ENCODE assay signal across 26 cellular contexts in the genomic region with DNA sequence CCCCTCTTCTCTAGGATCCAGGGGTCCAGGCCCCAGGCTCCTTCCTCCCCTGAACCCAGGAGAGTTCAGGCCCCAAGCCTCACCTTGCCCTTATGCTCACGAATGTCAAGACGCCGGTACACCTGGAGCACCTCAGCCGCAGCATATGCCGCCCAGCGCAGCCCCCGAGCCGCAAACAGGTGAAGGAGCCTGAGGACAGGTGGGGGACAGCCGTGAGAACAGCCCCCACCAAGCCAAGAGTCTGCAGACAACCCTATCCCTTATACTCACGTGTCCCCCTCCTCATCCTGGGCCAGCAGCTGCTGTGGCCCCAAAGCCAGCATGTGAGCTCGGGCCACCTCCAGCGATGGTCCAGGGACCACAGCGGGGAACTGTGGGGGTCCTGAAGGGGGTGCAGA. TPM values are rescaled to one million over a fixed set of nuclear protein-coding genes. Genes with fewer than 3 reads are reported as not detected.
A peak's percentile ranks its signal among the peaks of the same experiment; 100 is the strongest.
DNase-seq lines count a peak whose midpoint lies in the region; ATAC-seq, FAIRE-seq and TF ChIP-seq lines count a peak whose summit lies in the region.
"Had no signal": no experiment of that assay in that cellular context is flagged by ENCODE, and none has a peak within 500 bp of the region (broad histone marks: within the 10 kb centered on the region; RNA-seq: fewer than 3 reads in every experiment).

No MANE protein-coding gene starts in this region.

- H3K36me3 Mint-ChIP-seq in activated naive CD4-positive, alpha-beta T cell treated with anti-CD3 and anti-CD28 coated beads, Interleukin-2, amount 50 U/mL, for 24 hours: peaks cover 11% of the 10 kb centered on the region

- no peaks in the 10 kb centered on the region for H4K20me1 ChIP-seq in K562 (replicated peaks; ENCODE audit: control insufficient read depth, insufficient read depth, low read length)

- 96% methylated on average over 13 of the region's 13 CpGs for whole genome bisulfite sequencing in K562 (ENCODE audit: insufficient coverage, low coverage, missing lambda C conversion rate)
- WGBS in thymus: 97% methylated on average over 13 of the region's 13 CpGs
- WGBS in heart left ventricle, 4 donors: 93 to 96% (median 95%) methylated on average over 10 to 13 of the region's 13 CpGs

- FAIRE-seq in K562 (lab: Jason Lieb, UNC): no peak
- FAIRE-seq: GM19239 had no signal

- TF ChIP-seq POLR2A in K562 (conservative IDR thresholded peaks at IDR 0.05) (no peak), heart left ventricle (IDR thresholded peaks at IDR 0.05) (no peak)

- no TSS peak for BruUV-seq in K562 (replicated peaks; lab: Mats Ljungman, UMichigan)

- peak overlapping the region; percentile 2; the same call in 1 of the 2 replicates for H3K27ac ChIP-seq in VCaP
- no peak overlapping the region for H3K27ac ChIP-seq in K562 (ENCODE audit: extremely low read depth, low read depth, low read length)
- no peak overlapping the region for H3K27ac ChIP-seq in thymus (ENCODE audit: low read depth)
- H3K27ac ChIP-seq in heart left ventricle: no peak overlapping the region
- H3K27ac ChIP-seq: cardiac muscle cell, gastroesophageal sphincter, ovary, thyroid gland had no signal

- TF ChIP-seq CTCF in VCaP (conservative IDR thresholded peaks at IDR 0.05): no peak
- no peak for TF ChIP-seq CTCF in K562 (IDR thresholded peaks at IDR 0.05 in 2 of 3, conservative IDR thresholded peaks at IDR 0.05 in 1 of 3; ENCODE audit: insufficient read depth in 2 of 3, low read depth in 1 of 3, low read length in 3 of 3)
- no peak for TF ChIP-seq CTCF in heart left ventricle (IDR thresholded peaks at IDR 0.05)

- no peaks in the 10 kb centered on the region for H3K27me3 ChIP-seq in K562 (ENCODE audit: control insufficient read depth in 2 of 2, insufficient read depth in 2 of 2, low read length in 2 of 2)
- H3K27me3 ChIP-seq in thymus (ENCODE audit: control insufficient read depth, insufficient read depth): no peaks in the 10 kb centered on the region
- H3K27me3 ChIP-seq in heart left ventricle: no peaks in the 10 kb centered on the region
- H3K27me3 ChIP-seq: cardiac muscle cell, gastroesophageal sphincter, ovary, thyroid gland had no signal

- ATAC-seq in K562 (no peak), GM19467 (IDR thresholded peaks at IDR 0.05; ENCODE audit: unreplicated experiment) (no peak), heart left ventricle (no peak)
- ATAC-seq: gastroesophageal sphincter, left lobe of liver had no signal

- H3K4me1 ChIP-seq in K562 (replicated peaks in 1 of 2; ENCODE audit: control insufficient read depth in 2 of 2, insufficient read depth in 2 of 2, low read length in 2 of 2): peaks cover 0 to 29% of the 10 kb centered on the region in 2 experiments; a peak in 2 of 5 replicates
- peaks cover 15% of the 10 kb centered on the region for H3K4me1 ChIP-seq in thymus (ENCODE audit: control insufficient read depth, insufficient read depth, low read length)
- H3K4me1 ChIP-seq in heart left ventricle: peaks cover 0 to 33% (median 10%) of the 10 kb centered on the region in 12 donors

- peaks cover 39% of the 10 kb centered on the region; the same call in 2 of the 3 replicates for H3K36me3 ChIP-seq in K562 (ENCODE audit: control insufficient read depth, insufficient read depth, low read length)
- peaks cover 49% of the 10 kb centered on the region for H3K36me3 ChIP-seq in thymus (ENCODE audit: control insufficient read depth, insufficient read depth)
- peaks cover 0 to 66% (median 52%) of the 10 kb centered on the region in 9 donors for H3K36me3 ChIP-seq in heart left ventricle
- H3K36me3 ChIP-seq: ovary had no signal

- in situ Hi-C loops in K562 (cut with MboI): no loop called here

- no peaks in the 10 kb centered on the region for H3K9me1 ChIP-seq in K562 (ENCODE audit: control insufficient read depth, insufficient read depth, low read length)

- no peak overlapping the region for H3K4me3 ChIP-seq in K562
- H3K4me3 ChIP-seq in thymus (ENCODE audit: low read length): peak overlapping the region; percentile 3
- H3K4me3 ChIP-seq in heart left ventricle: no peak overlapping the region
- H3K4me3 ChIP-seq: cardiac muscle cell, gastroesophageal sphincter, ovary, smooth muscle cell, thyroid gland had no signal

- peaks cover 28% of the 10 kb centered on the region for H3K4me1 Mint-ChIP-seq in activated naive CD4-positive, alpha-beta T cell treated with anti-CD3 and anti-CD28 coated beads, Interleukin-2, amount 50 U/mL, for 24 hours

- no peak overlapping the region for H2AFZ ChIP-seq in K562 (ENCODE audit: low read depth, low read length)

- POLR2A ChIA-PET in K562 (lab: Yijun Ruan, JAX): no interaction called here

- H3K27ac Mint-ChIP-seq in activated naive CD4-positive, alpha-beta T cell treated with anti-CD3 and anti-CD28 coated beads, Interleukin-2, amount 50 U/mL, for 24 hours: no peak overlapping the region

- no peak for TF ChIP-seq RAD21 in K562 (CRISPR knock-in tag; conservative IDR thresholded peaks at IDR 0.05 in 1 of 2, IDR thresholded peaks at IDR 0.05 in 1 of 2)

- peaks cover 19% of the 10 kb centered on the region; the same call in 2 of the 3 replicates for H3K79me2 ChIP-seq in K562 (ENCODE audit: control insufficient read depth, insufficient read depth, low read length)

- no peaks in the 10 kb centered on the region for H3K9me3 Mint-ChIP-seq in activated naive CD4-positive, alpha-beta T cell treated with anti-CD3 and anti-CD28 coated beads, Interleukin-2, amount 50 U/mL, for 24 hours

- H3K9ac ChIP-seq in K562 (ENCODE audit: insufficient read depth in 1 of 2, low read depth in 2 of 2, low read length in 2 of 2): no peak overlapping the region
- H3K9ac ChIP-seq: SK-N-SH had no signal

- CTCF ChIA-PET in K562 (lab: Yijun Ruan, JAX; ENCODE audit: low intra/inter-chr PET ratio): no interaction called here

- peak overlapping the region; percentile 90 for H3K4me3 Mint-ChIP-seq in activated naive CD4-positive, alpha-beta T cell treated with anti-CD3 and anti-CD28 coated beads, Interleukin-2, amount 50 U/mL, for 24 hours

- no peak for TF ChIP-seq EP300 in K562 (IDR thresholded peaks at IDR 0.05; ENCODE audit: low read length)

- intact Hi-C loops in K562 (cut with micrococcal nuclease): no loop called here
- intact Hi-C loops in heart left ventricle (cut with DNase I): loop anchor here in 1 of 10 donors (5.0 kb wide), 1 partner anchor 36 kb away; no protein-coding TSS in a partner anchor

- H3K9me3 ChIP-seq in K562 (replicated peaks; ENCODE audit: control insufficient read depth, insufficient read depth, low read depth, low read length): no peaks in the 10 kb centered on the region
- no peaks in the 10 kb centered on the region for H3K9me3 ChIP-seq in thymus (ENCODE audit: control insufficient read depth)
- H3K9me3 ChIP-seq in heart left ventricle: no peaks in the 10 kb centered on the region
- H3K9me3 ChIP-seq: gastroesophageal sphincter, ovary, SK-N-SH, thyroid gland had no signal

- no peak overlapping the region for H3K4me2 ChIP-seq in K562 (ENCODE audit: insufficient read depth, low read length)
- H3K4me2 ChIP-seq: SK-N-SH, smooth muscle cell had no signal

- no peak for DNase-seq in activated naive CD4-positive, alpha-beta T cell (lab: John Stamatoyannopoulos, UW)
- no peak for DNase-seq in K562 (ENCODE audit: extremely low read depth in 1 of 4, low spot score in 3 of 4)
- no peak for DNase-seq in heart left ventricle
- DNase-seq: activated CD4-positive, CD25-positive, alpha-beta regulatory T cell; activated gamma-delta T cell; anterior cingulate cortex; cortex of kidney; DMS 273 treated with DMSO at 0.1 percent for 48 hours; hypothalamus; NCI-H2029 treated with DMSO at 0.1 percent for 48 hours; NCI-H446; OCI-M1; ovary; T-helper 9 cell; thyroid gland had no signal

- no peaks in the 10 kb centered on the region for H3K27me3 Mint-ChIP-seq in activated naive CD4-positive, alpha-beta T cell treated with anti-CD3 and anti-CD28 coated beads, Interleukin-2, amount 50 U/mL, for 24 hours

RNA-seq across cellular contexts. Expression of gene NFKBID, which starts 3.7 kb away (rescaled TPM):
- 15.7 and 63.9 TPM in 2 replicates for total RNA-seq in K562 (2011; cell fraction: chromatin; rRNA removed; ENCODE audit: low replicate concordance)
- total RNA-seq in K562 (2011; cell fraction: nucleolus; rRNA removed): 48.6 and 61.0 TPM in 2 replicates
- total RNA-seq in K562 (2011; cell fraction: nucleoplasm; rRNA removed): 27.9 and 29.7 TPM in 2 replicates
- total RNA-seq in K562 (2014; rRNA removed) (8.9 and 12.9 TPM in 2 replicates), K562 (2014; rRNA removed; fragmentation: Illumina TruSeq; extraction: Trizol) (1.7 and 2.9 TPM in 2 replicates), K562 (2015; rRNA removed; fragmentation: Illumina TruSeq; extraction: Trizol) (6.6 and 7.1 TPM in 2 replicates), K562 (2021) (9.3 and 10.0 TPM in 2 replicates), heart left ventricle (10 to 100 TPM in 1 of 9 donors, 1 to 10 TPM in 7, under 1 TPM in 1; 0.79 to 12.3 (median 3.0) TPM)
- polyA plus RNA-seq in K562 (2011; rRNA removed) (3.3 and 6.8 TPM in 2 replicates), K562 (2014; fragmentation: Illumina TruSeq; extraction: Trizol) (3.6 and 4.1 TPM in 2 replicates), K562 (2014; fragmentation: Nextera tagmentation; extraction: Ambion mirVana) (under 1 TPM; 0.65 to 0.92 TPM), K562 (2014; rRNA removed) (6.3 and 8.9 TPM in 2 replicates), thymus (29.8 TPM), heart left ventricle (1 to 10 TPM; 2.8 to 3.1 TPM)
- polyA plus RNA-seq in K562 (2011; cell fraction: cytosol; rRNA removed): 5.3 and 6.4 TPM in 2 replicates
- polyA plus RNA-seq in K562 (2011; cell fraction: nucleus; rRNA removed): 43.9 and 60.1 TPM in 2 replicates
- 2.7 and 5.6 TPM in 2 replicates for polyA plus RNA-seq in K562 (2012)
- 3.2 and 6.3 TPM in 2 replicates for polyA minus RNA-seq in K562 (2011; rRNA and poly(A)+ RNA removed)
- 10.9 and 12.1 TPM in 2 replicates for polyA minus RNA-seq in K562 (2011; cell fraction: cytosol; rRNA and poly(A)+ RNA removed)
- polyA minus RNA-seq in K562 (2011; cell fraction: nucleus; rRNA and poly(A)+ RNA removed): 20.7 and 27.1 TPM in 2 replicates

RNA-seq across cellular contexts. Expression of gene HCST, which starts 5.7 kb away (rescaled TPM):
- 1.0 TPM in 1 of 2 replicates, not detected in the other for total RNA-seq in K562 (2011; cell fraction: chromatin; rRNA removed; ENCODE audit: low replicate concordance)
- total RNA-seq in K562 (2011; cell fraction: nucleolus; rRNA removed): 1.7 and 2.2 TPM in 2 replicates
- total RNA-seq in K562 (2011; cell fraction: nucleoplasm; rRNA removed): 0.81 and 2.4 TPM in 2 replicates
- total RNA-seq in K562 (2014; rRNA removed) (not detected in 2 replicates), K562 (2014; rRNA removed; fragmentation: Illumina TruSeq; extraction: Trizol) (0.29 TPM in 1 of 2 replicates, not detected in the other), K562 (2015; rRNA removed; fragmentation: Illumina TruSeq; extraction: Trizol) (0.65 and 0.94 TPM in 2 replicates), K562 (2021) (0.47 and 1.6 TPM in 2 replicates), heart left ventricle (10 to 100 TPM in 2 of 9 donors, 1 to 10 TPM in 6, not detected in 1; 2.3 to 31.7 (median 4.7) TPM)
- polyA plus RNA-seq in K562 (2011; rRNA removed) (1.3 and 1.9 TPM in 2 replicates), K562 (2014; fragmentation: Illumina TruSeq; extraction: Trizol) (not detected in 2 replicates), K562 (2014; fragmentation: Nextera tagmentation; extraction: Ambion mirVana) (1 to 10 TPM in 1 of 2 experiments, under 1 TPM in 1; 0.95 to 1.0 TPM), K562 (2014; rRNA removed) (1.1 and 1.9 TPM in 2 replicates), thymus (158 TPM), heart left ventricle (10 to 100 TPM in 1 of 2 donors, 1 to 10 TPM in 1; 3.2 to 10.1 TPM)
- polyA plus RNA-seq in K562 (2011; cell fraction: cytosol; rRNA removed): 1.4 and 17.5 TPM in 2 replicates
- polyA plus RNA-seq in K562 (2011; cell fraction: nucleus; rRNA removed): 0.86 and 1.3 TPM in 2 replicates
- 1.2 and 1.6 TPM in 2 replicates for polyA plus RNA-seq in K562 (2012)
- 1.7 TPM in 1 of 2 replicates, not detected in the other for polyA minus RNA-seq in K562 (2011; rRNA and poly(A)+ RNA removed)
- 1.8 TPM in 1 of 2 replicates, not detected in the other for polyA minus RNA-seq in K562 (2011; cell fraction: cytosol; rRNA and poly(A)+ RNA removed)
- polyA minus RNA-seq in K562 (2011; cell fraction: nucleus; rRNA and poly(A)+ RNA removed): not detected in 2 replicates
- total RNA-seq: MCF 10A had no signal

RNA-seq across cellular contexts. Expression of gene TYROBP, which starts 11.5 kb away (rescaled TPM):
- total RNA-seq in K562 (2011; cell fraction: chromatin; rRNA removed; ENCODE audit: low replicate concordance): not detected in 2 replicates
- total RNA-seq in K562 (2011; cell fraction: nucleolus; rRNA removed): 0.83 TPM in 1 of 2 replicates, not detected in the other
- total RNA-seq in K562 (2011; cell fraction: nucleoplasm; rRNA removed): 1.2 TPM in 1 of 2 replicates, not detected in the other
- total RNA-seq in K562 (2014; rRNA removed): 0.86 and 2.0 TPM in 2 replicates
- total RNA-seq in K562 (2014; rRNA removed; fragmentation: Illumina TruSeq; extraction: Trizol): 1.1 and 1.2 TPM in 2 replicates
- 8.2 and 9.8 TPM in 2 replicates for total RNA-seq in K562 (2015; rRNA removed; fragmentation: Illumina TruSeq; extraction: Trizol)
- 2.7 and 2.9 TPM in 2 replicates for total RNA-seq in K562 (2021)
- 2.9 and 11.1 TPM in 2 replicates for polyA plus RNA-seq in K562 (2011; rRNA removed)
- 9.4 and 12.1 TPM in 2 replicates for polyA plus RNA-seq in K562 (2011; cell fraction: cytosol; rRNA removed)
- 1.6 and 7.6 TPM in 2 replicates for polyA plus RNA-seq in K562 (2011; cell fraction: nucleus; rRNA removed)
- 14.6 and 22.6 TPM in 2 replicates for polyA plus RNA-seq in K562 (2012)
- 2.2 and 2.4 TPM in 2 replicates for polyA plus RNA-seq in K562 (2014; fragmentation: Illumina TruSeq; extraction: Trizol)
- polyA plus RNA-seq in K562 (2014; fragmentation: Nextera tagmentation; extraction: Ambion mirVana): 1 to 10 TPM in 1 of 2 experiments, under 1 TPM in 1; 0.72 to 1.6 TPM
- polyA plus RNA-seq in K562 (2014; rRNA removed): 3.4 and 8.1 TPM in 2 replicates
- polyA minus RNA-seq in K562 (2011; rRNA and poly(A)+ RNA removed): 0.87 and 2.1 TPM in 2 replicates
- 6.5 TPM in 1 of 2 replicates, not detected in the other for polyA minus RNA-seq in K562 (2011; cell fraction: cytosol; rRNA and poly(A)+ RNA removed)
- 1.6 TPM in 1 of 2 replicates, not detected in the other for polyA minus RNA-seq in K562 (2011; cell fraction: nucleus; rRNA and poly(A)+ RNA removed)
- polyA plus RNA-seq in thymus: 162 TPM
- total RNA-seq in heart left ventricle: 100 to 1,000 TPM in 2 of 9 donors, 10 to 100 TPM in 7; 12.6 to 237 (median 19.4) TPM
- polyA plus RNA-seq in heart left ventricle: 10 to 100 TPM; 17.1 to 42.7 TPM
- total RNA-seq: cardiac muscle cell, MCF 10A, smooth muscle cell had no signal
- polyA plus RNA-seq: cardiac muscle cell, SK-N-SH, smooth muscle cell had no signal

RNA-seq across cellular contexts. Expression of gene APLP1, which starts 28.3 kb away (rescaled TPM):
- total RNA-seq in K562 (2011; cell fraction: chromatin; rRNA removed; ENCODE audit: low replicate concordance): 3.3 and 19.3 TPM in 2 replicates
- total RNA-seq in K562 (2011; cell fraction: nucleolus; rRNA removed): 8.6 and 11.2 TPM in 2 replicates
- total RNA-seq in K562 (2011; cell fraction: nucleoplasm; rRNA removed): 7.1 and 7.3 TPM in 2 replicates
- total RNA-seq in K562 (2014; rRNA removed) (5.8 and 9.0 TPM in 2 replicates), K562 (2014; rRNA removed; fragmentation: Illumina TruSeq; extraction: Trizol) (2.3 and 3.0 TPM in 2 replicates), K562 (2015; rRNA removed; fragmentation: Illumina TruSeq; extraction: Trizol) (1.4 and 3.3 TPM in 2 replicates), K562 (2021) (6.9 and 9.9 TPM in 2 replicates), heart left ventricle (10 to 100 TPM in 8 of 9 donors, 1 to 10 TPM in 1; 8.9 to 44.3 (median 25.3) TPM)
- polyA plus RNA-seq in K562 (2011; rRNA removed) (4.7 and 8.9 TPM in 2 replicates), K562 (2014; fragmentation: Illumina TruSeq; extraction: Trizol) (6.6 and 7.8 TPM in 2 replicates), K562 (2014; fragmentation: Nextera tagmentation; extraction: Ambion mirVana) (under 1 TPM; 0.69 to 0.87 TPM), K562 (2014; rRNA removed) (6.0 and 8.2 TPM in 2 replicates), thymus (3.3 TPM), heart left ventricle (10 to 100 TPM in 1 of 2 donors, 1 to 10 TPM in 1; 2.1 to 19.0 TPM)
- polyA plus RNA-seq in K562 (2011; cell fraction: cytosol; rRNA removed): 6.1 and 8.3 TPM in 2 replicates
- polyA plus RNA-seq in K562 (2011; cell fraction: nucleus; rRNA removed): 16.1 and 16.8 TPM in 2 replicates
- polyA plus RNA-seq in K562 (2012): 8.7 and 13.6 TPM in 2 replicates
- polyA minus RNA-seq in K562 (2011; rRNA and poly(A)+ RNA removed): 1.1 and 1.4 TPM in 2 replicates
- polyA minus RNA-seq in K562 (2011; cell fraction: cytosol; rRNA and poly(A)+ RNA removed): 2.1 and 4.9 TPM in 2 replicates
- 4.7 and 6.4 TPM in 2 replicates for polyA minus RNA-seq in K562 (2011; cell fraction: nucleus; rRNA and poly(A)+ RNA removed)

RNA-seq across cellular contexts. Expression of gene LRFN3, which starts 39.5 kb away (rescaled TPM):
- total RNA-seq in K562 (2011; cell fraction: chromatin; rRNA removed; ENCODE audit: low replicate concordance): 0.32 TPM in 1 of 2 replicates, not detected in the other
- 0.26 and 0.50 TPM in 2 replicates for total RNA-seq in K562 (2011; cell fraction: nucleolus; rRNA removed)
- total RNA-seq in K562 (2011; cell fraction: nucleoplasm; rRNA removed): 0.15 and 0.23 TPM in 2 replicates
- 0.08 TPM in 1 of 2 replicates, not detected in the other for total RNA-seq in K562 (2014; rRNA removed)
- total RNA-seq in K562 (2014; rRNA removed; fragmentation: Illumina TruSeq; extraction: Trizol): not detected in 2 replicates
- total RNA-seq in K562 (2015; rRNA removed; fragmentation: Illumina TruSeq; extraction: Trizol): not detected in 2 replicates
- 0.11 and 0.31 TPM in 2 replicates for total RNA-seq in K562 (2021)
- polyA plus RNA-seq in K562 (2011; rRNA removed): 0.16 TPM in 1 of 2 replicates, not detected in the other
- 0.09 and 0.18 TPM in 2 replicates for polyA plus RNA-seq in K562 (2011; cell fraction: cytosol; rRNA removed)
- polyA plus RNA-seq in K562 (2011; cell fraction: nucleus; rRNA removed): 0.17 and 0.20 TPM in 2 replicates
- 0.07 and 0.09 TPM in 2 replicates for polyA plus RNA-seq in K562 (2012)
- polyA plus RNA-seq in K562 (2014; fragmentation: Illumina TruSeq; extraction: Trizol): 0.03 and 0.19 TPM in 2 replicates
- polyA plus RNA-seq in K562 (2014; fragmentation: Nextera tagmentation; extraction: Ambion mirVana): not detected
- 0.12 and 0.35 TPM in 2 replicates for polyA plus RNA-seq in K562 (2014; rRNA removed)
- polyA minus RNA-seq in K562 (2011; rRNA and poly(A)+ RNA removed): 0.04 and 0.06 TPM in 2 replicates
- polyA minus RNA-seq in K562 (2011; cell fraction: cytosol; rRNA and poly(A)+ RNA removed): not detected in 2 replicates
- 0.22 and 0.54 TPM in 2 replicates for polyA minus RNA-seq in K562 (2011; cell fraction: nucleus; rRNA and poly(A)+ RNA removed)
- polyA plus RNA-seq in thymus: 1.6 TPM
- total RNA-seq in heart left ventricle: 10 to 100 TPM in 3 of 9 donors, 1 to 10 TPM in 6; 4.5 to 18.6 (median 8.5) TPM
- polyA plus RNA-seq in heart left ventricle: 10 to 100 TPM in 1 of 2 donors, 1 to 10 TPM in 1; 6.3 to 14.7 TPM
